1 cellular context compared by ENCODE assay signal in genomic region chr11:5390210-5390609, GRCh38.
TF ChIP-seq lines count a peak whose summit lies in the region.

No MANE protein-coding gene starts in this region.

TF ChIP-seq in WTC11, 78 proteins besides CTCF, POLR2A, EP300 and RAD21:
- TF ChIP-seq ESRRA (CRISPR knock-in tag; IDR thresholded peaks at IDR 0.05; ENCODE audit: borderline replicate concordance): no peak
- no peak for TF ChIP-seq KAT7 (CRISPR knock-in tag; IDR thresholded peaks at IDR 0.05; ENCODE audit: borderline replicate concordance)
- TF ChIP-seq ZNF232 (CRISPR knock-in tag; IDR thresholded peaks at IDR 0.05): no peak
- no peak for TF ChIP-seq FOXP1 (CRISPR knock-in tag; IDR thresholded peaks at IDR 0.05; ENCODE audit: borderline replicate concordance)
